8 cellular contexts compared by ENCODE assay signal in the genomic region with DNA sequence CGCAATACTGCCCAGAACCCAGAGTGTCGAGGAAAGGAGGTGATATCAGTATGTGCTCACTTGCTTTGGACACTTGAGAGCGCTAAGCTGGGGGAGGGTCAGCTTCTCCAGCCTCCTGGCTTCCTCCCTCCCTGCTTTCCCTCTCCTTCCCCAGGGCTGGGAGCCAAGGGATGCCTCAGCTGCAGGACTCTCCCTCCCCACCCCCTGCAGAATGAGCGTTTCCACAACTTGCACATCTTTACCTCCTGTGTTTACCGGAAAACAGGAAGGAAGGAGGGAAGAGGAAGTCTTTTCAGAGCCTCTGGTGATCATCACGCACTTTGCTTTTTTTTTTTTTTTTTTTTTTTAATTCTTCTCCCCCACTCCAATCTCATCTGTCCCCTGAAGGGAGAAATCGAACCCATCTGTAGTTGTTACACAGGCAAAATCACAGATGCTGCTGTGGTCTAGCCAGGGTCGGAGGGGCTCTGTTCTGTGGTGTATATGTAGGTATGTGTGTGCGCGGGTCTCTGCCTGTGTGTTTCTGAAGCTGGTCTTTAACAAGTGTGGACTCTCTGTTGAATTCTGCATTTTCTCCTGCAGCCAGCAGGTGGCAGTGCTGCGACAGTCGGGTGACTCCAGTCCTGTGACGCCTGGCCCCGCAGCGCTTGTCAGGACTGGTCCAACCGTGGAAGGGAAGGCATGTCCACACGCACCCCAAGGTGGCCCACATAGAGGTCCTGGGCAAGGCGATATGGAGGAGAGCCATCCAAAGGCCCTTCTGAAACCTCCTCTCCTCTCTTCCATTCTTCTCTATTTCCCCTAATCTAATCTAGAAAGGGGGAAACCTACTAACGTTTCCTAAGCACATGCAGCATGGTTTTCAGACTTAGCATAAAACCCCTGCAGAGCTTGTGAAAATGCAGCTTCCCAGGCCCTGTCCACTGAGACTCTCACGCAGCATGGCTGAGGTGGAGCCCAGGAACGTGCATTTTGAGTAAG.
A peak's percentile ranks its signal among the peaks of the same experiment; 100 is the strongest.
DNase-seq lines count a peak whose midpoint lies in the region; ATAC-seq, FAIRE-seq and TF ChIP-seq lines count a peak whose summit lies in the region.

No MANE protein-coding gene starts in this region.

- DNase-seq in GM12891 (ENCODE audit: insufficient read length, low spot score) (peak; percentile 69), NCI-H1694 treated with DMSO at 0.1 percent for 48 hours (lab: John Stamatoyannopoulos, UW) (peak; percentile 90), T-helper 17 cell (peak; percentile 48 to 68 (median 54)), amniotic stem cell (lab: John Stamatoyannopoulos, UW) (peak; percentile 23), right atrium auricular region (ENCODE audit: low spot score) (peak; percentile 88), retina (peak; percentile 90)

- FAIRE-seq in GM12891 (lab: Jason Lieb, UNC), result peak; percentile 91

- peaks cover 2% of the 10 kb centered on the region for H3K36me3 Mint-ChIP-seq in T-helper 17 cell (ENCODE audit: low read depth)

- H3K27ac Mint-ChIP-seq in T-helper 17 cell, result no peak overlapping the region

- peaks cover 13% of the 10 kb centered on the region for H3K4me1 Mint-ChIP-seq in T-helper 17 cell

- no peak overlapping the region for H3K4me3 Mint-ChIP-seq in T-helper 17 cell

- no peak for TF ChIP-seq POLR2A in GM12891 (IDR thresholded peaks at IDR 0.05; ENCODE audit: low read depth, low read length)

- peaks cover 39% of the 10 kb centered on the region for H3K27me3 Mint-ChIP-seq in T-helper 17 cell

- H3K4me3 ChIP-seq in right atrium auricular region, result no peak overlapping the region

- H3K27me3 ChIP-seq in right atrium auricular region, result no peaks in the 10 kb centered on the region

- H3K9me3 ChIP-seq in T-helper 17 cell (ENCODE audit: control insufficient read depth, low read length, poor library complexity, severe bottlenecking), result no peaks in the 10 kb centered on the region
- no peaks in the 10 kb centered on the region for H3K9me3 ChIP-seq in right atrium auricular region

- H3K4me1 ChIP-seq in right atrium auricular region, result no peaks in the 10 kb centered on the region

- peak; percentile 79 to 96 for TF ChIP-seq CTCF in right atrium auricular region (IDR thresholded peaks at IDR 0.05)

- ATAC-seq in HG02885 (IDR thresholded peaks at IDR 0.05; ENCODE audit: poor library complexity, unreplicated experiment), result peak; percentile 94
- ATAC-seq in T-helper 17 cell, result peak; percentile 90
- no peak for ATAC-seq in HG02588 (IDR thresholded peaks at IDR 0.05; ENCODE audit: unreplicated experiment)

- H3K27ac ChIP-seq in right atrium auricular region, result no peak overlapping the region

- H3K36me3 ChIP-seq in right atrium auricular region, result no peaks in the 10 kb centered on the region

TF ChIP-seq in GM12891, 5 proteins besides CTCF, POLR2A, EP300 and RAD21:
- TF ChIP-seq SPI1 (IDR thresholded peaks at IDR 0.05; ENCODE audit: low read depth, low read length) (no peak), POU2F2 (IDR thresholded peaks at IDR 0.05; ENCODE audit: low read depth, low read length) (no peak), POLR2AphosphoS5 (IDR thresholded peaks at IDR 0.05; ENCODE audit: low read depth, low read length) (no peak), PAX5 (IDR thresholded peaks at IDR 0.05; ENCODE audit: insufficient read depth, low read length, severe bottlenecking) (no peak), TAF1 (IDR thresholded peaks at IDR 0.05; ENCODE audit: low read depth, low read length) (no peak)

Comparison
In these comparisons a context has a peak if more than half of its experiments do, and no peak if none do; other contexts are left out.
1. DNase-seq: peak in every context shown above with its lines; median percentile 90 in NCI-H1694 treated with DMSO at 0.1 percent for 48 hours; 90 in retina; 88 in right atrium auricular region; 69 in GM12891; 54 in T-helper 17 cell; 23 in amniotic stem cell.